9 cellular contexts compared by ENCODE assay signal in the genomic region with DNA sequence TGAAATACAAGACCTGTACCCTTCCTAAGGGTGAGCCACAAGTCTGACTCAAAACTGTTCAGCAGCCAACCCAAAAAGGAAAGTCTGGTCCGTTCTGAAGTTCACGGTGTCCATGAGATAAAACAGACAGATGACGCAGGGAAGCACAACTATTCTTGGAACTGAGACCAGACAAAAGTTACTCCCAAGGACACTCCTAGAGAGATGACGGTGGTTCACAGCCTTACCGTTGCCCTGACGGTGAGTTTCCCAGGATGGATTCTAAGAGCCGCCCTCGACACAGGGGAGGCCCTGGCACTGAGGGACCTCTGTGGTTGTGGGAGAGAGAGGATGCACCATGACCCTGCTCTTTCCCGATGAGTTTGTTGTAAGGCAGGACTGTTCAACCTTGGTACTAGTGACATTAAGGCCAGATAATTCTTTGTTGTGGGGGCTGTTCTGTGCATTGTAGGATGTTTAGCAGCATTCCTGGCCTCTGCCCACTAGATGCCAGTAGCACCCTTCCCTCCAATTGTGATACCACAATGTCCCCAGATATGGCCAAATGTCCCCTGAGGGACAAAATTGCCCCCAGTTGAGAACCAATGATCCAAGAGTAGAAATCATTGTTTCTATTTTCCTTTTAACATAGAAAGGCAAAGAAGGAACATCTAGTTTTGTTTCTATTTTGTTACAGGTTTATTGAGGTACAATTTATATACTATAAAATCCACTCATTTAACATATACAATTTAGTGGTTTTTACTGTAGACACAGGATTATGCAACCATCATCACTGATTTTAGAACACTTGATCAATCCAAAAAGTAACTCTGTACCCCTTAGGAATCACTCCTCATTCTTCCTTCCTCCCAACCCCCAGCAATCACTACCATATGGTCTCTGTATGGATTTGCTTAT.
DNase-seq lines count a peak whose midpoint lies in the region; ATAC-seq and TF ChIP-seq lines count a peak whose summit lies in the region.
"Had no signal": no experiment of that assay in that cellular context is flagged by ENCODE, and none has a peak within 500 bp of the region (broad histone marks: within the 10 kb centered on the region; RNA-seq: fewer than 3 reads in every experiment).

No MANE protein-coding gene starts in this region.

- DNase-seq in NCI-H82 (lab: John Stamatoyannopoulos, UW), result peak; percentile 46
- no peak for DNase-seq in NCI-H82 treated with DMSO at 0.1 percent for 48 hours (lab: John Stamatoyannopoulos, UW; ENCODE audit: unreplicated experiment)
- peak; percentile 12 for DNase-seq in foreskin melanocyte
- no peak for DNase-seq in stimulated activated naive B cell treated with anti-CD40 and anti-IgM and Interleukin-4, amounts not matched to agents 10 μg/mL and 1 μg/mL and 100 μg/mL, for 72 hours
- no peak for DNase-seq in AG08395 (ENCODE audit: low spot score)
- DNase-seq: activated T-cell treated with anti-CD3 and anti-CD28 coated beads, Interleukin-2, amount 50 U/mL, for 72 hours had no signal

- peak; percentile 70 to 76 for ATAC-seq in stimulated activated naive B cell treated with anti-CD40 and anti-IgM and Interleukin-4, amounts not matched to agents 10 μg/mL and 1 μg/mL and 100 μg/mL, for 72 hours (replicated peaks)
- no peak for ATAC-seq in GM19324 (IDR thresholded peaks at IDR 0.05; ENCODE audit: low FRiP score, unreplicated experiment)
- ATAC-seq in GM18520 (IDR thresholded peaks at IDR 0.05; ENCODE audit: unreplicated experiment), result no peak

- no peaks in the 10 kb centered on the region for H3K9me3 Mint-ChIP-seq in stimulated activated naive B cell treated with anti-CD40 and anti-IgM and Interleukin-4, amounts not matched to agents 10 μg/mL and 1 μg/mL and 100 μg/mL, for 72 hours
- H3K9me3 Mint-ChIP-seq: activated T-cell treated with anti-CD3 and anti-CD28 coated beads, Interleukin-2, amount 50 U/mL, for 72 hours had no signal

- peaks cover 0 to 4% of the 10 kb centered on the region in 2 donors for H3K27me3 Mint-ChIP-seq in stimulated activated naive B cell treated with anti-CD40 and anti-IgM and Interleukin-4, amounts not matched to agents 10 μg/mL and 1 μg/mL and 100 μg/mL, for 72 hours

- no peaks in the 10 kb centered on the region for H3K36me3 Mint-ChIP-seq in stimulated activated naive B cell treated with anti-CD40 and anti-IgM and Interleukin-4, amounts not matched to agents 10 μg/mL and 1 μg/mL and 100 μg/mL, for 72 hours

- H3K4me1 Mint-ChIP-seq in stimulated activated naive B cell treated with anti-CD40 and anti-IgM and Interleukin-4, amounts not matched to agents 10 μg/mL and 1 μg/mL and 100 μg/mL, for 72 hours, result peaks cover 1 to 6% of the 10 kb centered on the region in 2 donors

- no peak overlapping the region for H3K27ac ChIP-seq in OCI-LY3 (ENCODE audit: low read length)

- no peaks in the 10 kb centered on the region for H3K79me2 ChIP-seq in OCI-LY3 (ENCODE audit: low read length)

- H4K20me1 ChIP-seq in OCI-LY3 (ENCODE audit: insufficient read depth, low read length), result no peaks in the 10 kb centered on the region

- no peak overlapping the region for H3K4me2 ChIP-seq in OCI-LY3 (ENCODE audit: low read length)

- no peak overlapping the region for H3K9ac ChIP-seq in OCI-LY3 (ENCODE audit: low read length)

- no peaks in the 10 kb centered on the region for H3K9me3 ChIP-seq in OCI-LY3 (ENCODE audit: insufficient read depth, low read length)

- H3K4me1 ChIP-seq in OCI-LY3 (ENCODE audit: low read length), result no peaks in the 10 kb centered on the region

- H3K4me3 Mint-ChIP-seq in stimulated activated naive B cell treated with anti-CD40 and anti-IgM and Interleukin-4, amounts not matched to agents 10 μg/mL and 1 μg/mL and 100 μg/mL, for 72 hours, result no peak overlapping the region
- H3K4me3 Mint-ChIP-seq: activated T-cell treated with anti-CD3 and anti-CD28 coated beads, Interleukin-2, amount 50 U/mL, for 72 hours had no signal

- peaks cover 18% of the 10 kb centered on the region for H3K27me3 ChIP-seq in OCI-LY3 (ENCODE audit: low read depth, low read length)

- no peak overlapping the region for H3K27ac Mint-ChIP-seq in stimulated activated naive B cell treated with anti-CD40 and anti-IgM and Interleukin-4, amounts not matched to agents 10 μg/mL and 1 μg/mL and 100 μg/mL, for 72 hours
- H3K27ac Mint-ChIP-seq: activated T-cell treated with anti-CD3 and anti-CD28 coated beads, Interleukin-2, amount 50 U/mL, for 72 hours had no signal

- H3K36me3 ChIP-seq in OCI-LY3 (replicated peaks; ENCODE audit: low read depth, low read length), result no peaks in the 10 kb centered on the region

- peak; percentile 46 for TF ChIP-seq CTCF in OCI-LY3 (IDR thresholded peaks at IDR 0.05; ENCODE audit: low read depth, low read length)

- H3K4me3 ChIP-seq in OCI-LY3 (ENCODE audit: low read length), result no peak overlapping the region

- H2AFZ ChIP-seq in OCI-LY3 (ENCODE audit: low read depth, low read length), result no peak overlapping the region

Comparison
In these comparisons a context has a peak if more than half of its experiments do, and no peak if none do; other contexts are left out.
1. DNase-seq: peak in NCI-H82 (single experiment) and foreskin melanocyte (single experiment); none in NCI-H82 treated with DMSO at 0.1 percent for 48 hours (single experiment), stimulated activated naive B cell treated with anti-CD40 and anti-IgM and Interleukin-4, amounts not matched to agents 10 μg/mL and 1 μg/mL and 100 μg/mL, for 72 hours (single experiment) and AG08395 (single experiment).
2. ATAC-seq: peak in stimulated activated naive B cell treated with anti-CD40 and anti-IgM and Interleukin-4, amounts not matched to agents 10 μg/mL and 1 μg/mL and 100 μg/mL, for 72 hours (2 of 2); none in GM19324 (single experiment) and GM18520 (single experiment).